In the genomic region with DNA sequence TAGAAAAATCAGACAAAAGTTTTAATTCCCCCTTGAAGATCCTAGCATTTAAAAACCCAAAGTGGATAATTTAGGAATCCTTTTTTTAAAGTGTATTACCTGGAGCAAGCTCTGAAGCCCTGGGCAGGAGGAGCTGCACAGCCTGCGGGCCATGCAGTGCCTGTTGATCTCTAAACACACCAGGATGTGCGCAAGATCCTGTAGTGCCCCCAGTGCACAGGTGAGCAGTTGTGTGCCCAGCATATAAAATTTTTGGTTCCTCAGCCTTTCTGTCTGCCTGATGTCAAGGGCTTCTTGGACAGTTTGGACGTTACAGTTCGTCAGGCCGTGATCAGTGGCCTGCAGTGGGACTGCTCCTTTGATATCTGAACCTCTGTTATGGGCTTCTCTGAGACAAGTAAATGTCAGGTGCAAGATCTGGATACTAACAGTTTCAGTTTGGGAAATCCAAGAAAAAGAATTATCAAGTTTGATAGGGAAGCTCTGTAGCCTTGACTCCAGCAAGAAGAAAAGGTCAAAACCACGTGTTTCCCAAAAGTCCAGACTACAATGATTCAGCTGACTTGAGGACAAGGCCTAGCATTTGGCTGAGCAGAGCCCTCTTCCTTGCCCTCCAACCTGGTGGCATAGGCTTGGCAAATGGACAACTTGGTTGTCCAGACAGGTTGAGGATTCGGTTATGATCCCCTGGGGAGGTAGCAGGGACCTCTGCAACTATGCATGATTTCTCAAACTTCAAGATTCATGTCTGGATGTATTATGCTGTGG, we compare ENCODE assay signal across 8 cellular contexts. TPM values are rescaled to one million over a fixed set of nuclear protein-coding genes. Genes with fewer than 3 reads are reported as not detected.
DNase-seq lines count a peak whose midpoint lies in the region; ATAC-seq and TF ChIP-seq lines count a peak whose summit lies in the region.

No MANE protein-coding gene starts in this region.

- H3K4me1 ChIP-seq in lower lobe of right lung (peaks cover 44% of the 10 kb centered on the region), testis (peaks cover 28% of the 10 kb centered on the region)

- in situ Hi-C loops in GM13977 (cut with MboI; ENCODE audit: low pct_unique_long_range_greater_than_20kb, low sequenced_read_pairs, unreplicated experiment), result no loop called here

- H3K36me3 ChIP-seq in lower lobe of right lung, result peaks cover 10% of the 10 kb centered on the region
- no peaks in the 10 kb centered on the region for H3K36me3 ChIP-seq in testis (ENCODE audit: low read depth, missing control alignments)

- peak overlapping the region; percentile 99 for H3K27ac Mint-ChIP-seq in chondrocyte (ENCODE audit: unreplicated experiment)

- H3K27ac ChIP-seq in lower lobe of right lung, result peak overlapping the region; percentile 96
- H3K27ac ChIP-seq in testis, result peak overlapping the region; percentile 87 to 90

- H3K27me3 Mint-ChIP-seq in chondrocyte (ENCODE audit: low read depth), result no peaks in the 10 kb centered on the region

- H3K9me3 ChIP-seq in lower lobe of right lung, result no peaks in the 10 kb centered on the region
- H3K9me3 ChIP-seq in testis, result no peaks in the 10 kb centered on the region

- ATAC-seq in HG02623 (IDR thresholded peaks at IDR 0.05; ENCODE audit: unreplicated experiment) (peak; percentile 10), SK-N-SH treated with all-trans-retinoic acid at 6 μM for 48 hours (peak; percentile 6; the same call in 1 of the 3 replicates), lower lobe of right lung (peak; percentile 27 to 39)

- no peaks in the 10 kb centered on the region for H3K9me3 Mint-ChIP-seq in chondrocyte (ENCODE audit: low read depth)

- TF ChIP-seq POLR2A in testis (IDR thresholded peaks at IDR 0.05), result no peak

- H3K27me3 ChIP-seq in lower lobe of right lung (ENCODE audit: low read depth) (no peaks in the 10 kb centered on the region), testis (no peaks in the 10 kb centered on the region)

- peak overlapping the region; percentile 97 for H3K4me3 Mint-ChIP-seq in chondrocyte (ENCODE audit: unreplicated experiment)

- H3K4me1 Mint-ChIP-seq in chondrocyte (ENCODE audit: low read depth), result peaks cover 49% of the 10 kb centered on the region

- peak overlapping the region; percentile 70 for H3K4me3 ChIP-seq in lower lobe of right lung
- H3K4me3 ChIP-seq in testis, result peak overlapping the region; percentile 69 to 95

- H3K36me3 Mint-ChIP-seq in chondrocyte (ENCODE audit: low read depth), result peaks cover 29% of the 10 kb centered on the region

- TF ChIP-seq CTCF in GM13977 (IDR thresholded peaks at IDR 0.05; ENCODE audit: extremely low read depth, insufficient read depth, missing control alignments) (no peak), chondrocyte (IDR thresholded peaks at IDR 0.05) (no peak), lower lobe of right lung (IDR thresholded peaks at IDR 0.05) (no peak), testis (IDR thresholded peaks at IDR 0.05) (no peak)

- 29 to 31% methylated on average over 7 of the region's 7 CpGs for WGBS in testis, 2 donors

- DNase-seq in GM13977 (ENCODE audit: low spot score) (peak; percentile 8), chondrocyte (ENCODE audit: low spot score) (no peak), lower lobe of right lung (no peak), testis (no peak), cortex of kidney (lab: John Stamatoyannopoulos, UW) (no peak), NK-92 (lab: John Stamatoyannopoulos, UW; ENCODE audit: unreplicated experiment) (no peak)

- intact Hi-C loops in lower lobe of right lung (cut with DNase I), result no loop called here
- intact Hi-C loops in testis (cut with DNase I; ENCODE audit: low total_unique reads), result no loop called here

TF ChIP-seq in SK-N-SH treated with all-trans-retinoic acid at 6 μM for 48 hours, 23 proteins besides CTCF, POLR2A, EP300 and RAD21:
- TF ChIP-seq BACH2 (CRISPR knock-in tag; IDR thresholded peaks at IDR 0.05; ENCODE audit: borderline replicate concordance) (no peak), RARB (CRISPR knock-in tag; IDR thresholded peaks at IDR 0.05) (no peak), ZFP3 (CRISPR knock-in tag; IDR thresholded peaks at IDR 0.05) (no peak), ZNF565 (CRISPR knock-in tag; conservative IDR thresholded peaks at IDR 0.05; ENCODE audit: low read depth) (no peak), ISL1 (CRISPR knock-in tag; IDR thresholded peaks at IDR 0.05) (no peak), PPARA (CRISPR knock-in tag; IDR thresholded peaks at IDR 0.05; ENCODE audit: borderline replicate concordance) (no peak), ESRRG (CRISPR knock-in tag; IDR thresholded peaks at IDR 0.05) (no peak), ARNTL (CRISPR knock-in tag; IDR thresholded peaks at IDR 0.05; ENCODE audit: borderline replicate concordance, low read depth) (no peak), TCF4 (CRISPR knock-in tag; IDR thresholded peaks at IDR 0.05; ENCODE audit: borderline replicate concordance) (no peak), OSR1 (CRISPR knock-in tag; IDR thresholded peaks at IDR 0.05) (no peak), CSDC2 (CRISPR knock-in tag; IDR thresholded peaks at IDR 0.05) (no peak), GLIS3 (CRISPR knock-in tag; IDR thresholded peaks at IDR 0.05) (no peak), SNAI2 (CRISPR knock-in tag; IDR thresholded peaks at IDR 0.05) (no peak), TOX (CRISPR knock-in tag; IDR thresholded peaks at IDR 0.05; ENCODE audit: borderline replicate concordance) (no peak)
- TF ChIP-seq, protein P1, sequence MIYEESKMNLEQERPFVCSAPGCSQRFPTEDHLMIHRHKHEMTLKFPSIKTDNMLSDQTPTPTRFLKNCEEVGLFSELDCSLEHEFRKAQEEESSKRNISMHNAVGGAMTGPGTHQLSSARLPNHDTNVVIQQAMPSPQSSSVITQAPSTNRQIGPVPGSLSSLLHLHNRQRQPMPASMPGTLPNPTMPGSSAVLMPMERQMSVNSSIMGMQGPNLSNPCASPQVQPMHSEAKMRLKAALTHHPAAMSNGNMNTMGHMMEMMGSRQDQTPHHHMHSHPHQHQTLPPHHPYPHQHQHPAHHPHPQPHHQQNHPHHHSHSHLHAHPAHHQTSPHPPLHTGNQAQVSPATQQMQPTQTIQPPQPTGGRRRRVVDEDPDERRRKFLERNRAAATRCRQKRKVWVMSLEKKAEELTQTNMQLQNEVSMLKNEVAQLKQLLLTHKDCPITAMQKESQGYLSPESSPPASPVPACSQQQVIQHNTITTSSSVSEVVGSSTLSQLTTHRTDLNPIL (CRISPR knock-in tag; IDR thresholded peaks at IDR 0.05; ENCODE audit: low read depth), result no peak
- TF ChIP-seq, protein P2, sequence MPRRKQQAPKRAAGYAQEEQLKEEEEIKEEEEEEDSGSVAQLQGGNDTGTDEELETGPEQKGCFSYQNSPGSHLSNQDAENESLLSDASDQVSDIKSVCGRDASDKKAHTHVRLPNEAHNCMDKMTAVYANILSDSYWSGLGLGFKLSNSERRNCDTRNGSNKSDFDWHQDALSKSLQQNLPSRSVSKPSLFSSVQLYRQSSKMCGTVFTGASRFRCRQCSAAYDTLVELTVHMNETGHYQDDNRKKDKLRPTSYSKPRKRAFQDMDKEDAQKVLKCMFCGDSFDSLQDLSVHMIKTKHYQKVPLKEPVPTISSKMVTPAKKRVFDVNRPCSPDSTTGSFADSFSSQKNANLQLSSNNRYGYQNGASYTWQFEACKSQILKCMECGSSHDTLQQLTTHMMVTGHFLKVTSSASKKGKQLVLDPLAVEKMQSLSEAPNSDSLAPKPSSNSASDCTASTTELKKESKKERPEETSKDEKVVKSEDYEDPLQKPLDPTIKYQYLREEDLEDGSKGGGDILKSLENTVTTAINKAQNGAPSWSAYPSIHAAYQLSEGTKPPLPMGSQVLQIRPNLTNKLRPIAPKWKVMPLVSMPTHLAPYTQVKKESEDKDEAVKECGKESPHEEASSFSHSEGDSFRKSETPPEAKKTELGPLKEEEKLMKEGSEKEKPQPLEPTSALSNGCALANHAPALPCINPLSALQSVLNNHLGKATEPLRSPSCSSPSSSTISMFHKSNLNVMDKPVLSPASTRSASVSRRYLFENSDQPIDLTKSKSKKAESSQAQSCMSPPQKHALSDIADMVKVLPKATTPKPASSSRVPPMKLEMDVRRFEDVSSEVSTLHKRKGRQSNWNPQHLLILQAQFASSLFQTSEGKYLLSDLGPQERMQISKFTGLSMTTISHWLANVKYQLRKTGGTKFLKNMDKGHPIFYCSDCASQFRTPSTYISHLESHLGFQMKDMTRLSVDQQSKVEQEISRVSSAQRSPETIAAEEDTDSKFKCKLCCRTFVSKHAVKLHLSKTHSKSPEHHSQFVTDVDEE (CRISPR knock-in tag; IDR thresholded peaks at IDR 0.05), result no peak

RNA-seq across cellular contexts. Expression of gene ATXN7L3B, which starts 1.0 kb away (rescaled TPM):
- total RNA-seq in chondrocyte, result 24.3 to 25.8 TPM (median 25.1 TPM) in 3 replicates
- total RNA-seq in lower lobe of right lung, result 31.3 TPM
- total RNA-seq in testis, result 10 to 100 TPM; 20.2 to 21.0 TPM
- polyA plus RNA-seq in testis (ENCODE audit: insufficient read depth, low read depth, low replicate concordance), result 23.5 TPM
